In the genomic region with DNA sequence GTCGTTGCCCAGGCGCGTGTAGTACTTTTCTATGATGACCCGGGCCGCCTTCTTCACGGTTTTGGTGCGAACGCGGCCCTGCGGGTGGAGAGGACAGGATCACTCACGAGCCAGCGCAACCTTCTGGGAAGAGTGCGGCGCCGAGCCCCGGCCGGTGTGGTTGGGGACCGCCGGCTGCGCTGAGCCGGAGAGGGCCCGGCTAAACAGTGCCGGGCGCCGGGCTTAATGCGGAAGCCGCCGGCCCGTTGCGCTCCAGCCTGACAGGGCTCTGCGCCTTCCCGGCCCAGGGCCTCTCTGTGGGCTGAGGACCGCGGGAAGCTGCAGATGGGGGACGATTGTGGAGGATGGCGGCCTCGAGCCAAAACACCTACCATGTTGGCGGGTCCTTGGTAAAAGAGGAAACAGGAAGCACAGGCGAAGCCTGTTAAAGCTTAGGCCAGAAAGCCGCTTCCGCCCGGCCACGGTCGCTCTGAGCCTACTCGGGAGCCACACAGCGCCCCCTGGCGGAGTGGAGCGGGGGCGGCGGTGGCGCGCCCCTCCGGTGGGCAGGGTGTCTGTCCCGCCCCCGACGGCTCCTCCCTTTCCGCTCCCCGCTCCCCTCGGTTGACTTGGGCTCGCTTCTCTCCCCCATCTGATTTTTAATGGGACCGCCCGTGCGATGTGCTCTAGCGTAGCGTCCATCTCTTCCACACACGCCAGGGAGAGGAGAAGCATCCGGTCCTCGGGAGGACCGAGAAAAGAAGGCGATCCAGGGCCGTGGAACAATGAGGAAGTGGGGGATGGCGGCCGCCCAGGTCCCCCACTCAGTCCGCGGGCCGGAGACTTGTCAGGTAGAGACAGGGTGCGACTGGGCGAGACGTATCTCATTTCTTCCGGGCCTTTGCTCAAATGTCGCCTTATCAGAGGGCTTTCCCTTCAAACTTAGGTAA, we compare ENCODE assay signal across 1 cellular context.
A peak's percentile ranks its signal among the peaks of the same experiment; 100 is the strongest.
TF ChIP-seq lines count a peak whose summit lies in the region.

A gene (minus strand): TSS at position 403 of the 929 bp plus-strand sequence. CDS start 29 bp downstream, at position 374.

TF ChIP-seq in WTC11, 78 proteins besides CTCF, POLR2A, EP300 and RAD21 (continued from another document):
- TF ChIP-seq, protein P1, sequence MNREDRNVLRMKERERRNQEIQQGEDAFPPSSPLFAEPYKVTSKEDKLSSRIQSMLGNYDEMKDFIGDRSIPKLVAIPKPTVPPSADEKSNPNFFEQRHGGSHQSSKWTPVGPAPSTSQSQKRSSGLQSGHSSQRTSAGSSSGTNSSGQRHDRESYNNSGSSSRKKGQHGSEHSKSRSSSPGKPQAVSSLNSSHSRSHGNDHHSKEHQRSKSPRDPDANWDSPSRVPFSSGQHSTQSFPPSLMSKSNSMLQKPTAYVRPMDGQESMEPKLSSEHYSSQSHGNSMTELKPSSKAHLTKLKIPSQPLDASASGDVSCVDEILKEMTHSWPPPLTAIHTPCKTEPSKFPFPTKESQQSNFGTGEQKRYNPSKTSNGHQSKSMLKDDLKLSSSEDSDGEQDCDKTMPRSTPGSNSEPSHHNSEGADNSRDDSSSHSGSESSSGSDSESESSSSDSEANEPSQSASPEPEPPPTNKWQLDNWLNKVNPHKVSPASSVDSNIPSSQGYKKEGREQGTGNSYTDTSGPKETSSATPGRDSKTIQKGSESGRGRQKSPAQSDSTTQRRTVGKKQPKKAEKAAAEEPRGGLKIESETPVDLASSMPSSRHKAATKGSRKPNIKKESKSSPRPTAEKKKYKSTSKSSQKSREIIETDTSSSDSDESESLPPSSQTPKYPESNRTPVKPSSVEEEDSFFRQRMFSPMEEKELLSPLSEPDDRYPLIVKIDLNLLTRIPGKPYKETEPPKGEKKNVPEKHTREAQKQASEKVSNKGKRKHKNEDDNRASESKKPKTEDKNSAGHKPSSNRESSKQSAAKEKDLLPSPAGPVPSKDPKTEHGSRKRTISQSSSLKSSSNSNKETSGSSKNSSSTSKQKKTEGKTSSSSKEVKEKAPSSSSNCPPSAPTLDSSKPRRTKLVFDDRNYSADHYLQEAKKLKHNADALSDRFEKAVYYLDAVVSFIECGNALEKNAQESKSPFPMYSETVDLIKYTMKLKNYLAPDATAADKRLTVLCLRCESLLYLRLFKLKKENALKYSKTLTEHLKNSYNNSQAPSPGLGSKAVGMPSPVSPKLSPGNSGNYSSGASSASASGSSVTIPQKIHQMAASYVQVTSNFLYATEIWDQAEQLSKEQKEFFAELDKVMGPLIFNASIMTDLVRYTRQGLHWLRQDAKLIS (CRISPR knock-in tag; IDR thresholded peaks at IDR 0.05; ENCODE audit: borderline replicate concordance) = peak; percentile 64; the same call in 1 of the 2 replicates
- TF ChIP-seq, protein P2, sequence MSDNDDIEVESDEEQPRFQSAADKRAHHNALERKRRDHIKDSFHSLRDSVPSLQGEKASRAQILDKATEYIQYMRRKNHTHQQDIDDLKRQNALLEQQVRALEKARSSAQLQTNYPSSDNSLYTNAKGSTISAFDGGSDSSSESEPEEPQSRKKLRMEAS (CRISPR knock-in tag; IDR thresholded peaks at IDR 0.05) = peak; percentile 92
- TF ChIP-seq, protein P3, sequence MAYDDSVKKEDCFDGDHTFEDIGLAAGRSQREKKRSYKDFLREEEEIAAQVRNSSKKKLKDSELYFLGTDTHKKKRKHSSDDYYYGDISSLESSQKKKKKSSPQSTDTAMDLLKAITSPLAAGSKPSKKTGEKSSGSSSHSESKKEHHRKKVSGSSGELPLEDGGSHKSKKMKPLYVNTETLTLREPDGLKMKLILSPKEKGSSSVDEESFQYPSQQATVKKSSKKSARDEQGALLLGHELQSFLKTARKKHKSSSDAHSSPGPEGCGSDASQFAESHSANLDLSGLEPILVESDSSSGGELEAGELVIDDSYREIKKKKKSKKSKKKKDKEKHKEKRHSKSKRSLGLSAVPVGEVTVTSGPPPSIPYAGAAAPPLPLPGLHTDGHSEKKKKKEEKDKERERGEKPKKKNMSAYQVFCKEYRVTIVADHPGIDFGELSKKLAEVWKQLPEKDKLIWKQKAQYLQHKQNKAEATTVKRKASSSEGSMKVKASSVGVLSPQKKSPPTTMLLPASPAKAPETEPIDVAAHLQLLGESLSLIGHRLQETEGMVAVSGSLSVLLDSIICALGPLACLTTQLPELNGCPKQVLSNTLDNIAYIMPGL (CRISPR knock-in tag; IDR thresholded peaks at IDR 0.05) = peak; percentile 96
- TF ChIP-seq, protein P4, sequence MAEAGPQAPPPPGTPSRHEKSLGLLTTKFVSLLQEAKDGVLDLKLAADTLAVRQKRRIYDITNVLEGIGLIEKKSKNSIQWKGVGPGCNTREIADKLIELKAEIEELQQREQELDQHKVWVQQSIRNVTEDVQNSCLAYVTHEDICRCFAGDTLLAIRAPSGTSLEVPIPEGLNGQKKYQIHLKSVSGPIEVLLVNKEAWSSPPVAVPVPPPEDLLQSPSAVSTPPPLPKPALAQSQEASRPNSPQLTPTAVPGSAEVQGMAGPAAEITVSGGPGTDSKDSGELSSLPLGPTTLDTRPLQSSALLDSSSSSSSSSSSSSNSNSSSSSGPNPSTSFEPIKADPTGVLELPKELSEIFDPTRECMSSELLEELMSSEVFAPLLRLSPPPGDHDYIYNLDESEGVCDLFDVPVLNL (CRISPR knock-in tag; IDR thresholded peaks at IDR 0.05; ENCODE audit: borderline replicate concordance, low read depth) = peak; percentile 33; the same call in 1 of the 2 replicates
- TF ChIP-seq CREM (CRISPR knock-in tag; IDR thresholded peaks at IDR 0.05) = peak; percentile 58
- TF ChIP-seq ZNF671 (CRISPR knock-in tag; IDR thresholded peaks at IDR 0.05) = no peak
- TF ChIP-seq SP1 (CRISPR knock-in tag; conservative IDR thresholded peaks at IDR 0.05) = peak; percentile 80
- peak; percentile 36; the same call in 1 of the 2 replicates for TF ChIP-seq ATF1 (CRISPR knock-in tag; IDR thresholded peaks at IDR 0.05)
- TF ChIP-seq, protein P5, sequence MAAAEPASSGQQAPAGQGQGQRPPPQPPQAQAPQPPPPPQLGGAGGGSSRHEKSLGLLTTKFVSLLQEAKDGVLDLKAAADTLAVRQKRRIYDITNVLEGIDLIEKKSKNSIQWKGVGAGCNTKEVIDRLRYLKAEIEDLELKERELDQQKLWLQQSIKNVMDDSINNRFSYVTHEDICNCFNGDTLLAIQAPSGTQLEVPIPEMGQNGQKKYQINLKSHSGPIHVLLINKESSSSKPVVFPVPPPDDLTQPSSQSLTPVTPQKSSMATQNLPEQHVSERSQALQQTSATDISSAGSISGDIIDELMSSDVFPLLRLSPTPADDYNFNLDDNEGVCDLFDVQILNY (CRISPR knock-in tag; IDR thresholded peaks at IDR 0.05) = 0 out of 2 replicates have a peak, but pooled peaks have one; percentile 55
- TF ChIP-seq PRRX2 (CRISPR knock-in tag; IDR thresholded peaks at IDR 0.05) = peak; percentile 5; the same call in 1 of the 2 replicates
- TF ChIP-seq CREB1 (CRISPR knock-in tag; IDR thresholded peaks at IDR 0.05) = 0 out of 2 replicates have a peak, but pooled peaks have one; percentile 14
- TF ChIP-seq IRF2 (CRISPR knock-in tag; IDR thresholded peaks at IDR 0.05; ENCODE audit: borderline replicate concordance, low read depth) = no peak
- TF ChIP-seq, protein P6, sequence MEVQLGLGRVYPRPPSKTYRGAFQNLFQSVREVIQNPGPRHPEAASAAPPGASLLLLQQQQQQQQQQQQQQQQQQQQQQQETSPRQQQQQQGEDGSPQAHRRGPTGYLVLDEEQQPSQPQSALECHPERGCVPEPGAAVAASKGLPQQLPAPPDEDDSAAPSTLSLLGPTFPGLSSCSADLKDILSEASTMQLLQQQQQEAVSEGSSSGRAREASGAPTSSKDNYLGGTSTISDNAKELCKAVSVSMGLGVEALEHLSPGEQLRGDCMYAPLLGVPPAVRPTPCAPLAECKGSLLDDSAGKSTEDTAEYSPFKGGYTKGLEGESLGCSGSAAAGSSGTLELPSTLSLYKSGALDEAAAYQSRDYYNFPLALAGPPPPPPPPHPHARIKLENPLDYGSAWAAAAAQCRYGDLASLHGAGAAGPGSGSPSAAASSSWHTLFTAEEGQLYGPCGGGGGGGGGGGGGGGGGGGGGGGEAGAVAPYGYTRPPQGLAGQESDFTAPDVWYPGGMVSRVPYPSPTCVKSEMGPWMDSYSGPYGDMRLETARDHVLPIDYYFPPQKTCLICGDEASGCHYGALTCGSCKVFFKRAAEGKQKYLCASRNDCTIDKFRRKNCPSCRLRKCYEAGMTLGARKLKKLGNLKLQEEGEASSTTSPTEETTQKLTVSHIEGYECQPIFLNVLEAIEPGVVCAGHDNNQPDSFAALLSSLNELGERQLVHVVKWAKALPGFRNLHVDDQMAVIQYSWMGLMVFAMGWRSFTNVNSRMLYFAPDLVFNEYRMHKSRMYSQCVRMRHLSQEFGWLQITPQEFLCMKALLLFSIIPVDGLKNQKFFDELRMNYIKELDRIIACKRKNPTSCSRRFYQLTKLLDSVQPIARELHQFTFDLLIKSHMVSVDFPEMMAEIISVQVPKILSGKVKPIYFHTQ (CRISPR knock-in tag; IDR thresholded peaks at IDR 0.05) = 0 out of 2 replicates have a peak, but pooled peaks have one; percentile 67
- TF ChIP-seq, protein P7, sequence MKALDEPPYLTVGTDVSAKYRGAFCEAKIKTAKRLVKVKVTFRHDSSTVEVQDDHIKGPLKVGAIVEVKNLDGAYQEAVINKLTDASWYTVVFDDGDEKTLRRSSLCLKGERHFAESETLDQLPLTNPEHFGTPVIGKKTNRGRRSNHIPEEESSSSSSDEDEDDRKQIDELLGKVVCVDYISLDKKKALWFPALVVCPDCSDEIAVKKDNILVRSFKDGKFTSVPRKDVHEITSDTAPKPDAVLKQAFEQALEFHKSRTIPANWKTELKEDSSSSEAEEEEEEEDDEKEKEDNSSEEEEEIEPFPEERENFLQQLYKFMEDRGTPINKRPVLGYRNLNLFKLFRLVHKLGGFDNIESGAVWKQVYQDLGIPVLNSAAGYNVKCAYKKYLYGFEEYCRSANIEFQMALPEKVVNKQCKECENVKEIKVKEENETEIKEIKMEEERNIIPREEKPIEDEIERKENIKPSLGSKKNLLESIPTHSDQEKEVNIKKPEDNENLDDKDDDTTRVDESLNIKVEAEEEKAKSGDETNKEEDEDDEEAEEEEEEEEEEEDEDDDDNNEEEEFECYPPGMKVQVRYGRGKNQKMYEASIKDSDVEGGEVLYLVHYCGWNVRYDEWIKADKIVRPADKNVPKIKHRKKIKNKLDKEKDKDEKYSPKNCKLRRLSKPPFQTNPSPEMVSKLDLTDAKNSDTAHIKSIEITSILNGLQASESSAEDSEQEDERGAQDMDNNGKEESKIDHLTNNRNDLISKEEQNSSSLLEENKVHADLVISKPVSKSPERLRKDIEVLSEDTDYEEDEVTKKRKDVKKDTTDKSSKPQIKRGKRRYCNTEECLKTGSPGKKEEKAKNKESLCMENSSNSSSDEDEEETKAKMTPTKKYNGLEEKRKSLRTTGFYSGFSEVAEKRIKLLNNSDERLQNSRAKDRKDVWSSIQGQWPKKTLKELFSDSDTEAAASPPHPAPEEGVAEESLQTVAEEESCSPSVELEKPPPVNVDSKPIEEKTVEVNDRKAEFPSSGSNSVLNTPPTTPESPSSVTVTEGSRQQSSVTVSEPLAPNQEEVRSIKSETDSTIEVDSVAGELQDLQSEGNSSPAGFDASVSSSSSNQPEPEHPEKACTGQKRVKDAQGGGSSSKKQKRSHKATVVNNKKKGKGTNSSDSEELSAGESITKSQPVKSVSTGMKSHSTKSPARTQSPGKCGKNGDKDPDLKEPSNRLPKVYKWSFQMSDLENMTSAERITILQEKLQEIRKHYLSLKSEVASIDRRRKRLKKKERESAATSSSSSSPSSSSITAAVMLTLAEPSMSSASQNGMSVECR (CRISPR knock-in tag; IDR thresholded peaks at IDR 0.05; ENCODE audit: borderline replicate concordance) = peak; percentile 80
- peak; percentile 56 for TF ChIP-seq FOXP1 (CRISPR knock-in tag; IDR thresholded peaks at IDR 0.05; ENCODE audit: borderline replicate concordance)
- TF ChIP-seq, protein P8, sequence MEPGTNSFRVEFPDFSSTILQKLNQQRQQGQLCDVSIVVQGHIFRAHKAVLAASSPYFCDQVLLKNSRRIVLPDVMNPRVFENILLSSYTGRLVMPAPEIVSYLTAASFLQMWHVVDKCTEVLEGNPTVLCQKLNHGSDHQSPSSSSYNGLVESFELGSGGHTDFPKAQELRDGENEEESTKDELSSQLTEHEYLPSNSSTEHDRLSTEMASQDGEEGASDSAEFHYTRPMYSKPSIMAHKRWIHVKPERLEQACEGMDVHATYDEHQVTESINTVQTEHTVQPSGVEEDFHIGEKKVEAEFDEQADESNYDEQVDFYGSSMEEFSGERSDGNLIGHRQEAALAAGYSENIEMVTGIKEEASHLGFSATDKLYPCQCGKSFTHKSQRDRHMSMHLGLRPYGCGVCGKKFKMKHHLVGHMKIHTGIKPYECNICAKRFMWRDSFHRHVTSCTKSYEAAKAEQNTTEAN (CRISPR knock-in tag; IDR thresholded peaks at IDR 0.05) = 0 out of 2 replicates have a peak, but pooled peaks have one; percentile 48
- 0 out of 2 replicates have a peak, but pooled peaks have one; percentile 17 for TF ChIP-seq RORB (CRISPR knock-in tag; IDR thresholded peaks at IDR 0.05)
- peak; percentile 65; the same call in 1 of the 2 replicates for TF ChIP-seq ZNF416 (CRISPR knock-in tag; IDR thresholded peaks at IDR 0.05)
- TF ChIP-seq ZBTB21 (CRISPR knock-in tag; IDR thresholded peaks at IDR 0.05; ENCODE audit: borderline replicate concordance) = no peak
- TF ChIP-seq ZNF317 (CRISPR knock-in tag; IDR thresholded peaks at IDR 0.05; ENCODE audit: borderline replicate concordance, low read depth) = 0 out of 2 replicates have a peak, but pooled peaks have one; percentile 2
